In the genomic region with DNA sequence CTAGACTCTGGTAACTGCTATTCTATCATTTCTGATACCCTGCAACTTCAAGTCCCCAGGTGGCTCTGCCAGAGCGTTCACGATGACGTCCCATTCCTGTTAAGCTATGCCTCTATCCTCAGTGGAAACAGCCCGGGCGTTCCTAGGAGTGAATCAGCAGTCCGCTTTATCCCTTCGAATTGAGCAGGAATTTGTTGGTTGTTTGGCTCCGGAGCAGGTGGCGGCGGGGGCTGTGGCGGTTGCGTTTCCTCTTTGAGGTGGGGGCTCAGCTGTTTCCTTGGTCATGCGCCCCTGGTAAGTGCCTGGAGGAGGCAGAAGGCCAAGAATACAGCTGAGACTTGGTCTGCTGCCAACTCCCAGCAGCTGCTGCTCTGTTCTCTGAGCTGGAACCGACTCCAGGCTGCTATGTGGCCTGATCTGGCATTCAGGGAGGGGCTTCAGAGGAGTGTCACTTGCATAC, we compare ENCODE assay signal across 8 cellular contexts. TPM values are rescaled to one million over a fixed set of nuclear protein-coding genes. Genes with fewer than 3 reads are reported as not detected.
DNase-seq lines count a peak whose midpoint lies in the region; ATAC-seq, FAIRE-seq and TF ChIP-seq lines count a peak whose summit lies in the region.

No MANE protein-coding gene starts in this region.

- TF ChIP-seq POLR2A in GM12892 (IDR thresholded peaks at IDR 0.05; ENCODE audit: low read depth, low read length): no peak

- no peak for TF ChIP-seq CTCF in GM13977 (IDR thresholded peaks at IDR 0.05; ENCODE audit: extremely low read depth, insufficient read depth, missing control alignments)

- DNase-seq in NCI-H774 (lab: John Stamatoyannopoulos, UW) (peak; percentile 13), fibroblast of the conjunctiva (ENCODE audit: low read depth) (peak; percentile 8), pons (ENCODE audit: low spot score) (peak; percentile 88), GM13977 (ENCODE audit: low spot score) (no peak), GM12892 (ENCODE audit: insufficient read length) (no peak)
- no peak for DNase-seq in activated effector memory CD4-positive, alpha-beta T cell treated with Interleukin-2 at 50 U/mL for 16 hours

- in situ Hi-C loops in GM13977 (cut with MboI; ENCODE audit: low pct_unique_long_range_greater_than_20kb, low sequenced_read_pairs, unreplicated experiment): no loop called here

- peak; percentile 79 for ATAC-seq in GM18519 (IDR thresholded peaks at IDR 0.05; ENCODE audit: low FRiP score, unreplicated experiment)
- peak; percentile 56 for ATAC-seq in HG03378 (IDR thresholded peaks at IDR 0.05; ENCODE audit: unreplicated experiment)

- no peak for FAIRE-seq in GM12892 (lab: Jason Lieb, UNC)

RNA-seq across cellular contexts. Expression of gene ARPP21, which starts 25.2 kb away (rescaled TPM):
- not detected for polyA plus RNA-seq in GM12892 (2012; ENCODE audit: missing spikeins)

Comparison
In these comparisons a context has a peak if more than half of its experiments do, and no peak if none do; other contexts are left out.
1. DNase-seq: peak in NCI-H774 (single experiment), fibroblast of the conjunctiva (single experiment) and pons (single experiment); none in GM13977 (single experiment), GM12892 (single experiment) and activated effector memory CD4-positive, alpha-beta T cell treated with Interleukin-2 at 50 U/mL for 16 hours (single experiment).